In the genomic region with DNA sequence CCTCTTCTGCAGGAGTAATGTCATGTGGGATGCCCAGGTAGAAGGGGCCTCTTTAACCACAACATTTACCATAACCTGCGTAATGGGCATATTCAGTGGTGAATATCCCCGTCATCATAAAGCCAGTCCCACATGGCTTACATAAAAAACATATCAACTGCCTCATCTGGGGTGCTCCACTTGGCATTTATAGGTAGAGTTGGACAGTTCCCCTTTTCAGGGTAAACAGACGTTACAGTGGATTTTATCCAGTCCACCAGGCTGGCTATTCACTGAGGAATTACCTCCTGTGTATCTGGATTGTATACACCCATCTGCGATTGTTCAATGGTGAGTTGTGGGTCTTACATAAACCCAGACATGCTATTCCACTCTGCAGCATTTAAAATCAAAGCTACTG, we compare ENCODE assay signal across 24 cellular contexts.
"Had no signal": no experiment of that assay in that cellular context is flagged by ENCODE, and none has a peak within 500 bp of the region (broad histone marks: within the 10 kb centered on the region; RNA-seq: fewer than 3 reads in every experiment).

No MANE protein-coding gene starts in this region.

- H3K4me3 ChIP-seq: coronary artery, dorsolateral prefrontal cortex, esophagus muscularis mucosa, gastroesophageal sphincter, heart left ventricle, hepatocyte, left ventricle myocardium inferior, lower lobe of right lung, mucosa of descending colon had no signal

- FAIRE-seq: colon, endothelial cell of umbilical vein, frontal cortex, kidney had no signal

- H2AFZ ChIP-seq: hepatocyte had no signal

- H3K4me2 ChIP-seq: hepatocyte had no signal

- H3K27ac ChIP-seq: coronary artery, dorsolateral prefrontal cortex, esophagus muscularis mucosa, foreskin keratinocyte, gastroesophageal sphincter, heart left ventricle, hepatocyte, left ventricle myocardium inferior, lower lobe of right lung had no signal

- H3K27me3 ChIP-seq: dorsolateral prefrontal cortex, foreskin keratinocyte, gastroesophageal sphincter, heart left ventricle, hepatocyte had no signal

- H3K9me3 ChIP-seq: lower lobe of right lung had no signal

- DNase-seq: dermis blood vessel endothelial cell; dorsolateral prefrontal cortex; effector CD4-positive, alpha-beta T cell; effector memory CD4-positive, alpha-beta T cell; foreskin keratinocyte; heart left ventricle; hypothalamus; immature natural killer cell; islet precursor cell; kidney; kidney glomerular epithelial cell; left colon; left ventricle myocardium inferior; lower lobe of right lung; mesenchymal stem cell; mucosa of descending colon; naive B cell had no signal

- H3K79me2 ChIP-seq: hepatocyte had no signal

- H3K36me3 ChIP-seq: esophagus muscularis mucosa, gastroesophageal sphincter, heart left ventricle, left ventricle myocardium inferior, lower lobe of right lung had no signal

- H3K4me1 ChIP-seq: esophagus muscularis mucosa, foreskin keratinocyte, gastroesophageal sphincter, heart left ventricle, left ventricle myocardium inferior, lower lobe of right lung had no signal

- ATAC-seq: foreskin keratinocyte, gastroesophageal sphincter, heart left ventricle, left colon, lower lobe of right lung, mucosa of descending colon had no signal
